In genomic region chr13:51066091-51066831, GRCh38 we compare ENCODE assay signal across 13 cellular contexts. TPM values are rescaled to one million over a fixed set of nuclear protein-coding genes. Genes with fewer than 3 reads are reported as not detected.
A peak's percentile ranks its signal among the peaks of the same experiment; 100 is the strongest.
DNase-seq lines count a peak whose midpoint lies in the region; ATAC-seq and TF ChIP-seq lines count a peak whose summit lies in the region.
"Had no signal": no experiment of that assay in that cellular context is flagged by ENCODE, and none has a peak within 500 bp of the region (broad histone marks: within the 10 kb centered on the region; RNA-seq: fewer than 3 reads in every experiment).

No MANE protein-coding gene starts in this region.

- H3K14ac ChIP-seq in IMR-90 (replicated peaks; ENCODE audit: low read depth, low read length): no peak overlapping the region

- H3K36me3 Mint-ChIP-seq in Calu3 (ENCODE audit: insufficient read depth, unreplicated experiment) (no peaks in the 10 kb centered on the region), Caco-2 (ENCODE audit: insufficient read depth, unreplicated experiment) (no peaks in the 10 kb centered on the region)

- no peak overlapping the region for H2BK120ac ChIP-seq in IMR-90 (ENCODE audit: low read depth, low read length)

- H3K4me3 ChIP-seq in IMR-90 (ENCODE audit: insufficient read depth, low read depth, low read length): no peak overlapping the region
- H3K4me3 ChIP-seq in right lobe of liver: no peak overlapping the region
- H3K4me3 ChIP-seq in Caco-2 (ENCODE audit: low read depth, low read length): no peak overlapping the region

- peak overlapping the region; percentile 24 for H2AFZ ChIP-seq in IMR-90 (replicated peaks; ENCODE audit: low read length, poor library complexity)

- H3K79me1 ChIP-seq in IMR-90 (ENCODE audit: low read depth in 1 of 2, low read length in 2 of 2): no peaks in the 10 kb centered on the region

- no peaks in the 10 kb centered on the region for H3K36me3 ChIP-seq in IMR-90 (ENCODE audit: control insufficient read depth, insufficient read depth, low read length)
- H3K36me3 ChIP-seq in right lobe of liver: no peaks in the 10 kb centered on the region
- no peaks in the 10 kb centered on the region for H3K36me3 ChIP-seq in Caco-2 (ENCODE audit: control insufficient read depth, insufficient read depth, low read length)

- no peak overlapping the region for H3K9ac ChIP-seq in IMR-90 (ENCODE audit: low read depth, low read length)

- H3K18ac ChIP-seq in IMR-90 (ENCODE audit: low read depth, low read length): no peak overlapping the region

- dilution Hi-C loops in IMR-90 (cut with HindIII; ENCODE audit: low sequenced_read_pairs, unreplicated experiment): no loop called here

- H3K4me1 Mint-ChIP-seq in Calu3 (ENCODE audit: low read depth, unreplicated experiment) (peaks cover 8% of the 10 kb centered on the region), Caco-2 (ENCODE audit: low read depth, unreplicated experiment) (no peaks in the 10 kb centered on the region)

- H3K9me1 ChIP-seq in IMR-90 (ENCODE audit: insufficient read depth, low read length): no peaks in the 10 kb centered on the region

- CTCF ChIA-PET in Calu3 (lab: Charles Lee) (no interaction called here), IMR-90 (lab: Yijun Ruan, JAX) (interaction anchor here (0.6 to 1.2 kb wide), 2 partner anchors 105 to 1046 kb away, joined by 3 to 8 read pairs; no protein-coding TSS in a partner anchor), Caco-2 (lab: Charles Lee) (interaction anchor here (0.6 kb wide), 1 partner anchor 20 kb away, joined by 7 read pairs; no protein-coding TSS in a partner anchor)

- TF ChIP-seq CTCF in Calu3 (IDR thresholded peaks at IDR 0.05; ENCODE audit: unreplicated experiment): no peak
- TF ChIP-seq CTCF in IMR-90 (conservative IDR thresholded peaks at IDR 0.05; ENCODE audit: low read depth, low read length): no peak
- TF ChIP-seq CTCF in right lobe of liver (IDR thresholded peaks at IDR 0.05): no peak
- no peak for TF ChIP-seq CTCF in Caco-2 (IDR thresholded peaks at IDR 0.05; ENCODE audit: insufficient read depth in 1 of 2, low read depth in 1 of 2, low read length in 1 of 2, severe bottlenecking in 1 of 2, unreplicated experiment in 1 of 2)

- H2BK20ac ChIP-seq in IMR-90 (ENCODE audit: low read depth, low read length): no peak overlapping the region

- H3K27ac ChIP-seq in IMR-90 (ENCODE audit: insufficient read depth, low read length) (no peak overlapping the region), right lobe of liver (no peak overlapping the region)

- no peak overlapping the region for H4K5ac ChIP-seq in IMR-90 (ENCODE audit: low read depth, low read length)

- BruUV-seq in Calu3 (replicated peaks; lab: Mats Ljungman, UMichigan): no TSS peak
- BruUV-seq in IMR-90 (replicated peaks; lab: Mats Ljungman, UMichigan): no TSS peak
- no TSS peak for BruUV-seq in Caco-2 (replicated peaks; lab: Mats Ljungman, UMichigan)

- no peaks in the 10 kb centered on the region for H4K20me1 ChIP-seq in IMR-90 (ENCODE audit: insufficient read depth, low read length)

- H2AK5ac ChIP-seq in IMR-90 (ENCODE audit: low read depth, low read length): no peak overlapping the region

- POLR2A ChIA-PET in IMR-90 (lab: Charles Lee; ENCODE audit: unreplicated experiment): no interaction called here
- POLR2A ChIA-PET in Caco-2 (lab: Charles Lee): no interaction called here

- TF ChIP-seq RAD21 in IMR-90 (IDR thresholded peaks at IDR 0.05; ENCODE audit: low read length): no peak

- WGBS in IMR-90 (ENCODE audit: extremely low coverage in 2 of 2, insufficient read length in 1 of 2), 2 experiments: 59% methylated on average over 7 of the region's 15 CpGs; no CpG with 5 or more reads in 1 of the 2 experiments
- 24% methylated on average over 4 of the region's 15 CpGs for WGBS in right lobe of liver (ENCODE audit: insufficient coverage, low coverage, low lambda C conversion rate, missing lambda C conversion rate)

- no peak overlapping the region for H4K91ac ChIP-seq in IMR-90 (ENCODE audit: insufficient read depth, low read depth, low read length)

- intact Hi-C loops in Calu3 (cut with micrococcal nuclease; ENCODE audit: unreplicated experiment) (no loop called here), IMR-90 (cut with micrococcal nuclease) (no loop called here), right lobe of liver (cut with DNase I) (no loop called here), Caco-2 (cut with micrococcal nuclease; ENCODE audit: unreplicated experiment) (no loop called here)

- H3K27me3 ChIP-seq in IMR-90 (ENCODE audit: control insufficient read depth, insufficient read depth, low read length) (peaks cover 35% of the 10 kb centered on the region), right lobe of liver (no peaks in the 10 kb centered on the region), Caco-2 (replicated peaks; ENCODE audit: control insufficient read depth, insufficient read depth, low read length) (no peaks in the 10 kb centered on the region)

- no peak overlapping the region for H4K8ac ChIP-seq in IMR-90 (ENCODE audit: low read depth in 2 of 2, low read length in 2 of 2)

- peak overlapping the region; percentile 9 for H2AK9ac ChIP-seq in IMR-90 (replicated peaks; ENCODE audit: low read depth, low read length, poor library complexity)

- no peak overlapping the region for H3K4me2 ChIP-seq in IMR-90 (ENCODE audit: low read depth, low read length)

- H3K27me3 Mint-ChIP-seq in Calu3 (ENCODE audit: unreplicated experiment) (no peaks in the 10 kb centered on the region), Caco-2 (ENCODE audit: insufficient read depth, unreplicated experiment) (no peaks in the 10 kb centered on the region)

- H3K27ac Mint-ChIP-seq in Calu3 (ENCODE audit: unreplicated experiment) (no peak overlapping the region), Caco-2 (ENCODE audit: unreplicated experiment) (no peak overlapping the region)
- H3K27ac Mint-ChIP-seq: activated T-cell treated with anti-CD3 and anti-CD28 coated beads, Interleukin-2, amount 50 U/mL, for 24 hours had no signal

- no peak overlapping the region for H3K4ac ChIP-seq in IMR-90 (ENCODE audit: low read depth, low read length)

- H2BK5ac ChIP-seq in IMR-90 (ENCODE audit: low read depth, low read length, poor library complexity, severe bottlenecking): no peak overlapping the region

- no peak overlapping the region for H2BK15ac ChIP-seq in IMR-90 (ENCODE audit: low read depth, low read length)

- TF ChIP-seq POLR2A in IMR-90 (IDR thresholded peaks at IDR 0.05; ENCODE audit: low read depth, low read length) (no peak), right lobe of liver (IDR thresholded peaks at IDR 0.05) (no peak)

- in situ Hi-C loops in IMR-90 (cut with MboI; ENCODE audit: low sequenced_read_pairs): loop anchor here (25.0 kb wide), 1 partner anchor 1404 kb away; no protein-coding TSS in a partner anchor

- H3K4me3 Mint-ChIP-seq in Calu3 (ENCODE audit: low read depth, unreplicated experiment): no peak overlapping the region
- H3K4me3 Mint-ChIP-seq in Caco-2 (ENCODE audit: unreplicated experiment): no peak overlapping the region
- H3K4me3 Mint-ChIP-seq: activated T-cell treated with anti-CD3 and anti-CD28 coated beads, Interleukin-2, amount 50 U/mL, for 24 hours had no signal

- DNase-seq in Calu3: peak; percentile 4
- peak; percentile 4 for DNase-seq in IMR-90
- DNase-seq in astrocyte of the hippocampus (ENCODE audit: low read depth, low spot score): peak; percentile 90
- peak in 2 of 3 donors; percentile 37 to 55 for DNase-seq in right lobe of liver
- no peak for DNase-seq in effector CD4-positive, alpha-beta T cell
- no peak for DNase-seq in Caco-2
- DNase-seq in stimulated activated CD4-positive, alpha-beta T cell treated with anti-CD3 and anti-CD28 coated beads, Interleukin-1b, Interleukin-23, amount 100 ng/mL, for 48 hours: no peak
- DNase-seq: activated T-cell treated with anti-CD3 and anti-CD28 coated beads, Interleukin-2, amount 50 U/mL, for 24 hours; cortex of kidney; DMS79; NCI-H1048 had no signal

- H3K23ac ChIP-seq in IMR-90 (ENCODE audit: low read depth, low read length): no peak overlapping the region

- H3K4me1 ChIP-seq in IMR-90 (ENCODE audit: control insufficient read depth, insufficient read depth, low read length) (peaks cover 1% of the 10 kb centered on the region; the same call in 1 of the 2 replicates), right lobe of liver (no peaks in the 10 kb centered on the region), Caco-2 (no peaks in the 10 kb centered on the region)

- no peaks in the 10 kb centered on the region for H3K9me3 Mint-ChIP-seq in Calu3 (ENCODE audit: low read depth, unreplicated experiment)
- no peaks in the 10 kb centered on the region for H3K9me3 Mint-ChIP-seq in Caco-2 (ENCODE audit: unreplicated experiment)
- H3K9me3 Mint-ChIP-seq: activated T-cell treated with anti-CD3 and anti-CD28 coated beads, Interleukin-2, amount 50 U/mL, for 24 hours had no signal

- ATAC-seq in IMR-90 (ENCODE audit: low read depth) (peak; percentile 46; the same call in 1 of the 2 replicates), right lobe of liver (peak; percentile 34 to 63 (median 56)), HG02970 (IDR thresholded peaks at IDR 0.05; ENCODE audit: low FRiP score, unreplicated experiment) (no peak)

- no peak overlapping the region for H3K56ac ChIP-seq in IMR-90 (ENCODE audit: extremely low read depth, insufficient read depth, low read length)

- no peaks in the 10 kb centered on the region for H3K9me3 ChIP-seq in IMR-90 (ENCODE audit: control insufficient read depth, insufficient read depth, low read length)
- H3K9me3 ChIP-seq in right lobe of liver: no peaks in the 10 kb centered on the region
- no peaks in the 10 kb centered on the region for H3K9me3 ChIP-seq in Caco-2

TF ChIP-seq in IMR-90, 13 proteins besides CTCF, POLR2A, EP300 and RAD21 (continues in another document):
- TF ChIP-seq BHLHE40 (IDR thresholded peaks at IDR 0.05; ENCODE audit: low read depth, low read length) (no peak), RCOR1 (IDR thresholded peaks at IDR 0.05; ENCODE audit: insufficient replicate concordance, low read length) (no peak), SMC3 (IDR thresholded peaks at IDR 0.05; ENCODE audit: low read depth, low read length) (no peak), RFX5 (IDR thresholded peaks at IDR 0.05; ENCODE audit: low read depth, low read length) (no peak), CEBPB (IDR thresholded peaks at IDR 0.05; ENCODE audit: low read depth, low read length) (no peak), NFE2L2 (IDR thresholded peaks at IDR 0.05; ENCODE audit: low read depth, low read length) (no peak), USF2 (IDR thresholded peaks at IDR 0.05; ENCODE audit: low read depth, low read length) (no peak)

RNA-seq across cellular contexts. Expression of gene C13orf42, which starts 44.8 kb away (rescaled TPM):
- total RNA-seq in Calu3 (2022) (not detected in 2 replicates), IMR-90 (2012; rRNA removed) (not detected in 2 replicates), right lobe of liver (not detected), Caco-2 (2022) (not detected in 2 replicates)
- polyA plus RNA-seq in IMR-90 (2012; rRNA removed): not detected in 2 replicates
- not detected in 2 replicates for polyA plus RNA-seq in IMR-90 (2012; cell fraction: cytosol; rRNA removed)
- not detected in 2 replicates for polyA plus RNA-seq in IMR-90 (2012; cell fraction: nucleus; rRNA removed; ENCODE audit: low replicate concordance)
- polyA plus RNA-seq: keratinocyte had no signal

Comparison
In these comparisons a context has a peak if more than half of its experiments do, and no peak if none do; other contexts are left out.
1. DNase-seq: peak in Calu3 (single experiment), IMR-90 (single experiment), astrocyte of the hippocampus (single experiment) and right lobe of liver (2 of 3); none in effector CD4-positive, alpha-beta T cell (single experiment), Caco-2 (0 of 2) and stimulated activated CD4-positive, alpha-beta T cell treated with anti-CD3 and anti-CD28 coated beads, Interleukin-1b, Interleukin-23, amount 100 ng/mL, for 48 hours (single experiment).